In the genomic region with DNA sequence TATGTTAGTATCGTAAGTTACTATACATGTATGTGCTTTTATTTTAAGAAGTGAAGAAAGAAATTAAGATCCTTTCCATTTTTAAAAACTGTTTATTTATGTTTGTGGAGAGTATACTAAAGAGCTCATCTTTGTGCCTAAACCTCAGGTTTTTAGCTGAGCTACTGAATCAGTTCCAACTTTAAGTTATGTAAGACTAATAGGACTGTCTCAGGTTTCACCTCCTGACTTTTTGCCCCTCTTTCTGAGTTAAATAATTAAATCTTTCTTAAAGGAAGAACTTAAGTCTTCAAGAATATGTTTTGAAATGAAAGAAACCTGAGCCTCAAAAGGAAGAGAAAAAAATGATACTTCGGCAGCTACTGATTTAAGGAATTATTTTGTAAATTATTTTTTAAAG, we compare ENCODE assay signal across 10 cellular contexts. TPM values are rescaled to one million over a fixed set of nuclear protein-coding genes. Genes with fewer than 3 reads are reported as not detected.
DNase-seq lines count a peak whose midpoint lies in the region; ATAC-seq, FAIRE-seq and TF ChIP-seq lines count a peak whose summit lies in the region.
"Had no signal": no experiment of that assay in that cellular context is flagged by ENCODE, and none has a peak within 500 bp of the region (broad histone marks: within the 10 kb centered on the region; RNA-seq: fewer than 3 reads in every experiment).

No MANE protein-coding gene starts in this region.

- H2AFZ ChIP-seq in astrocyte (ENCODE audit: low read depth, low read length): no peak overlapping the region

- H3K36me3 Mint-ChIP-seq in astrocyte (ENCODE audit: low read depth, unreplicated experiment): peaks cover 5% of the 10 kb centered on the region

- no peaks in the 10 kb centered on the region for H3K9me3 Mint-ChIP-seq in astrocyte (ENCODE audit: unreplicated experiment)
- H3K9me3 Mint-ChIP-seq: dendritic cell treated with granulocyte-macrophage colony-stimulating factor and Interleukin-4, amounts not matched to agents 40 ng/mL and 50 ng/mL, for 4 days had no signal

- H3K36me3 ChIP-seq in heart right ventricle: peaks cover 0 to 33% (median 0%) of the 10 kb centered on the region in 9 donors
- peaks cover 5% of the 10 kb centered on the region for H3K36me3 ChIP-seq in astrocyte (ENCODE audit: insufficient read depth, low read length)
- peaks cover 10% of the 10 kb centered on the region for H3K36me3 ChIP-seq in upper lobe of right lung

- 72% methylated on average over 2 of the region's 2 CpGs for WGBS in heart right ventricle, 2 donors
- WGBS in right cardiac atrium: 89% methylated on average over 2 of the region's 2 CpGs

- TF ChIP-seq CTCF in heart right ventricle (IDR thresholded peaks at IDR 0.05): no peak
- TF ChIP-seq CTCF in astrocyte (IDR thresholded peaks at IDR 0.05; ENCODE audit: insufficient read depth, low read depth, low read length): no peak
- TF ChIP-seq CTCF in upper lobe of right lung (IDR thresholded peaks at IDR 0.05): no peak

- peak overlapping the region; percentile 93 for H3K4me3 Mint-ChIP-seq in astrocyte (ENCODE audit: unreplicated experiment)
- H3K4me3 Mint-ChIP-seq: dendritic cell treated with granulocyte-macrophage colony-stimulating factor and Interleukin-4, amounts not matched to agents 40 ng/mL and 50 ng/mL, for 4 days had no signal

- H3K4me3 ChIP-seq in heart right ventricle (peak overlapping the region in 9 of 10 donors; percentile 75 to 95 (median 90)), right cardiac atrium (ENCODE audit: low read length) (no peak overlapping the region), astrocyte (ENCODE audit: insufficient read depth, low read depth, low read length) (peak overlapping the region; percentile 76), upper lobe of right lung (peak overlapping the region; percentile 83)

- no peak for FAIRE-seq in astrocyte (lab: Jason Lieb, UNC)

- peak overlapping the region; percentile 94 for H3K4me2 ChIP-seq in astrocyte (ENCODE audit: low read length)

- DNase-seq in heart right ventricle (no peak), right cardiac atrium (no peak), astrocyte (ENCODE audit: low read depth) (no peak), kidney tubule cell (ENCODE audit: low spot score) (peak; percentile 10), upper lobe of right lung (no peak), NCI-H1048 (lab: John Stamatoyannopoulos, UW) (no peak), NCI-H748 (lab: John Stamatoyannopoulos, UW; ENCODE audit: unreplicated experiment) (no peak)
- DNase-seq: NCI-H1105 treated with DMSO at 0.1 percent for 48 hours had no signal

- H3K4me1 ChIP-seq in heart right ventricle (peaks cover 2 to 61% (median 48%) of the 10 kb centered on the region in 9 donors), right cardiac atrium (ENCODE audit: control insufficient read depth, insufficient read depth, low read length) (peaks cover 6% of the 10 kb centered on the region), astrocyte (ENCODE audit: insufficient read depth, low read length) (peaks cover 22% of the 10 kb centered on the region), upper lobe of right lung (peaks cover 48% of the 10 kb centered on the region)

- no peaks in the 10 kb centered on the region for H3K27me3 Mint-ChIP-seq in astrocyte (ENCODE audit: low read depth, unreplicated experiment)
- H3K27me3 Mint-ChIP-seq: dendritic cell treated with granulocyte-macrophage colony-stimulating factor and Interleukin-4, amounts not matched to agents 40 ng/mL and 50 ng/mL, for 4 days had no signal

- H3K9ac ChIP-seq in astrocyte (ENCODE audit: low read length): peak overlapping the region; percentile 86

- intact Hi-C loops in heart right ventricle (cut with DNase I) (loop anchor here in 6 of 10 donors (5.0 to 10.0 kb wide), 6 partner anchors 44 to 161 kb away; a partner anchor contains a TSS), right cardiac atrium (cut with DNase I) (no loop called here), upper lobe of right lung (cut with DNase I) (no loop called here)

- H3K27me3 ChIP-seq in heart right ventricle (no peaks in the 10 kb centered on the region), right cardiac atrium (ENCODE audit: control insufficient read depth, insufficient read depth) (no peaks in the 10 kb centered on the region), astrocyte (ENCODE audit: insufficient read depth, low read length) (no peaks in the 10 kb centered on the region), upper lobe of right lung (no peaks in the 10 kb centered on the region)

- no peak overlapping the region for H3K27ac Mint-ChIP-seq in astrocyte (ENCODE audit: unreplicated experiment)
- H3K27ac Mint-ChIP-seq: dendritic cell treated with granulocyte-macrophage colony-stimulating factor and Interleukin-4, amounts not matched to agents 40 ng/mL and 50 ng/mL, for 4 days had no signal

- peaks cover 60% of the 10 kb centered on the region for H4K20me1 ChIP-seq in astrocyte (ENCODE audit: insufficient read depth, low read length)

- H3K9me3 ChIP-seq in heart right ventricle: no peaks in the 10 kb centered on the region
- H3K9me3 ChIP-seq in right cardiac atrium (ENCODE audit: control insufficient read depth, low read length): no peaks in the 10 kb centered on the region
- no peaks in the 10 kb centered on the region for H3K9me3 ChIP-seq in astrocyte (ENCODE audit: insufficient read depth, low read depth, low read length)
- H3K9me3 ChIP-seq in upper lobe of right lung: no peaks in the 10 kb centered on the region

- peaks cover 73% of the 10 kb centered on the region for H3K79me2 ChIP-seq in astrocyte (ENCODE audit: insufficient read depth, low read length)

- H3K27ac ChIP-seq in heart right ventricle (peak overlapping the region in 1 of 10 donors; percentile 90), right cardiac atrium (ENCODE audit: low read length) (no peak overlapping the region), astrocyte (ENCODE audit: low read depth, low read length) (no peak overlapping the region), upper lobe of right lung (no peak overlapping the region)

- H3K4me1 Mint-ChIP-seq in astrocyte (ENCODE audit: low read depth, unreplicated experiment): peaks cover 5% of the 10 kb centered on the region

- no peak for ATAC-seq in heart right ventricle
- no peak for ATAC-seq in right cardiac atrium
- ATAC-seq in upper lobe of right lung: no peak
- ATAC-seq in HG02588 (IDR thresholded peaks at IDR 0.05; ENCODE audit: unreplicated experiment): no peak

RNA-seq across cellular contexts. Expression of a gene that starts 2.6 kb away (rescaled TPM):
- total RNA-seq in heart right ventricle (100 to 1,000 TPM; 198 to 724 (median 431) TPM), right cardiac atrium (100 to 1,000 TPM; 231 to 414 (median 255) TPM), astrocyte (68.7 and 71.4 TPM in 2 replicates), upper lobe of right lung (65.2 TPM)
- polyA plus RNA-seq in heart right ventricle (10 to 100 TPM; 65.8 to 79.8 TPM), right cardiac atrium (112 TPM)

Comparison
In these comparisons a context has a peak if more than half of its experiments do, and no peak if none do; other contexts are left out.
1. intact Hi-C loops: an anchor here in heart right ventricle (5.0 to 10.0 kb wide); none called in right cardiac atrium and upper lobe of right lung.